In the genomic region with DNA sequence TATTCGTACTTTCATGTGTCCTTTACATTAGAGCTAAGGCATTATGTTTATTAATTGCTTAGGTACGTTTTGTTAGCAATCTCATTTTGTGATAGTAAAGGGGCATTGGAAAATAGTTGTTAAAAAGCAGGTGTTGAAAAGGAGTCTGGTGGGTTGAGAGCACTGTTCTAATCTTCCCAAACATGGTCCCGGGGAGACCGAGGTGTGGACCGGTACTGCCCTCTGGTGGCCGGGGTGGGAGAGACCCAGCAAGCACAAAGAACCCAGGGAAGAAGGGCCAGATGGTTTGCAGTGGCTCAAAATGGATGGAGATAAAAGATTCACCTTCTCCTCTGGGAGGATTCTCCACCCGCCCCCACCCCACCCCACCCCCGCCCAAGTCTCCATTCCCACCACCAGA, we compare ENCODE assay signal across 1 cellular context.
TF ChIP-seq lines count a peak whose summit lies in the region.

No MANE protein-coding gene starts in this region.

TF ChIP-seq in GM12891, 5 proteins besides CTCF, POLR2A, EP300 and RAD21:
- TF ChIP-seq SPI1 (IDR thresholded peaks at IDR 0.05; ENCODE audit: low read depth, low read length) (no peak), TAF1 (IDR thresholded peaks at IDR 0.05; ENCODE audit: low read depth, low read length) (no peak), PAX5 (IDR thresholded peaks at IDR 0.05; ENCODE audit: insufficient read depth, low read length, severe bottlenecking) (no peak), POLR2AphosphoS5 (IDR thresholded peaks at IDR 0.05; ENCODE audit: low read depth, low read length) (no peak), POU2F2 (IDR thresholded peaks at IDR 0.05; ENCODE audit: low read depth, low read length) (no peak)
